Comparison of ENCODE assay signal across 12 cellular contexts in genomic region chrX:43002526-43003203, GRCh38.
DNase-seq lines count a peak whose midpoint lies in the region; ATAC-seq and TF ChIP-seq lines count a peak whose summit lies in the region.
"Had no signal": no experiment of that assay in that cellular context is flagged by ENCODE, and none has a peak within 500 bp of the region (broad histone marks: within the 10 kb centered on the region; RNA-seq: fewer than 3 reads in every experiment).

No MANE protein-coding gene starts in this region.

- H3K9ac ChIP-seq in smooth muscle cell (ENCODE audit: low read depth), result no peak overlapping the region

- H3K4me3 ChIP-seq in smooth muscle cell, result no peak overlapping the region

- no peaks in the 10 kb centered on the region for H4K20me1 ChIP-seq in smooth muscle cell (ENCODE audit: low read depth)

- no peak for TF ChIP-seq CTCF in smooth muscle cell (IDR thresholded peaks at IDR 0.05; ENCODE audit: borderline replicate concordance, insufficient read depth, poor library complexity, severe bottlenecking)

- ATAC-seq in GM18909 (IDR thresholded peaks at IDR 0.05; ENCODE audit: poor library complexity, unreplicated experiment) (peak; percentile 86), HG02610 (IDR thresholded peaks at IDR 0.05; ENCODE audit: unreplicated experiment) (peak; percentile 92), HG03558 (IDR thresholded peaks at IDR 0.05; ENCODE audit: extremely low read depth, unreplicated experiment) (peak; percentile 84)
- ATAC-seq: Right ventricle myocardium inferior had no signal

- H3K4me2 ChIP-seq in smooth muscle cell, result no peak overlapping the region

- H3K27me3 ChIP-seq in smooth muscle cell (ENCODE audit: low read depth), result no peaks in the 10 kb centered on the region

- no peaks in the 10 kb centered on the region for H3K36me3 ChIP-seq in smooth muscle cell (ENCODE audit: low read depth)

- WGBS in smooth muscle cell (ENCODE audit: low lambda C conversion rate), result 83% methylated on average over 4 of the region's 4 CpGs

- DNase-seq in smooth muscle cell (lab: John Stamatoyannopoulos, UW; ENCODE audit: unreplicated experiment) (no peak), mucosa of gallbladder (ENCODE audit: low spot score) (no peak), NCI-H1930 (lab: John Stamatoyannopoulos, UW) (no peak)
- no peak for DNase-seq in activated T-cell treated with anti-CD3 and anti-CD28 coated beads, Interleukin-2, amount 50 U/mL, for 48 hours
- DNase-seq: activated CD4-positive, alpha-beta T cell treated with anti-CD3 and anti-CD28 coated beads, Interleukin-2, amount 10 ng/mL, durations not matched to agents 24 days and 14 days; activated naive CD8-positive, alpha-beta T cell treated with anti-CD3 and anti-CD28 coated beads for 36 hours; effector CD4-positive, alpha-beta T cell; NCI-H1417 had no signal

- H3K27ac ChIP-seq in smooth muscle cell (ENCODE audit: low read depth), result no peak overlapping the region

- no peaks in the 10 kb centered on the region for H3K79me2 ChIP-seq in smooth muscle cell (ENCODE audit: low read depth)

- H3K4me1 ChIP-seq in smooth muscle cell (ENCODE audit: low read depth), result peaks cover 4% of the 10 kb centered on the region

- H3F3A ChIP-seq in smooth muscle cell (ENCODE audit: low read depth), result no peaks in the 10 kb centered on the region

- H2AFZ ChIP-seq in smooth muscle cell (ENCODE audit: low read depth), result peak overlapping the region; percentile 58

- no peaks in the 10 kb centered on the region for H3K9me3 ChIP-seq in smooth muscle cell (replicated peaks; ENCODE audit: low read depth)
